In genomic region chr18:1541478-1541877, GRCh38 we compare ENCODE assay signal across 35 cellular contexts.
"Had no signal": no experiment of that assay in that cellular context is flagged by ENCODE, and none has a peak within 500 bp of the region (broad histone marks: within the 10 kb centered on the region; RNA-seq: fewer than 3 reads in every experiment).

No MANE protein-coding gene starts in this region.

- DNase-seq: Karpas-422, Kasumi-1, MG63, MM.1S, MV-4-11, NCI-H1048, NCI-H1092, NCI-H1092 treated with DMSO at 0.1 percent for 48 hours, NCI-H1105, NCI-H1105 treated with DMSO at 0.1 percent for 48 hours, NCI-H1417, NCI-H1417 treated with DMSO at 0.1 percent for 48 hours, NCI-H1436, NCI-H1436 treated with DMSO at 0.1 percent for 48 hours, NCI-H146, NCI-H1694, NCI-H1694 treated with DMSO at 0.1 percent for 48 hours, NCI-H187, NCI-H187 treated with DMSO at 0.1 percent for 48 hours, NCI-H1930, NCI-H2029, NCI-H2029 treated with DMSO at 0.1 percent for 48 hours, NCI-H2081, NCI-H2081 treated with DMSO at 0.1 percent for 48 hours, NCI-H2107, NCI-H2171, NCI-H2171 treated with DMSO at 0.1 percent for 48 hours, NCI-H2227 treated with DMSO at 0.1 percent for 48 hours, NCI-H226, NCI-H345, NCI-H446, NCI-H446 treated with DMSO at 0.1 percent for 48 hours, NCI-H510A, NCI-H510A treated with DMSO at 0.1 percent for 48 hours had no signal

- H3K9me3 ChIP-seq: MG63 had no signal

- H3K36me3 ChIP-seq: MG63 had no signal

- H3K27me3 ChIP-seq: MG63 had no signal

- H3K4me2 ChIP-seq: KMS-11 had no signal

- H3K9ac ChIP-seq: KMS-11 had no signal

- H3K4me3 ChIP-seq: MG63 had no signal

- H3K27ac ChIP-seq: KMS-11 had no signal
